In genomic region chr18:58496937-58497336, GRCh38 we compare ENCODE assay signal across 9 cellular contexts.
DNase-seq lines count a peak whose midpoint lies in the region; ATAC-seq and TF ChIP-seq lines count a peak whose summit lies in the region.
"Had no signal": no experiment of that assay in that cellular context is flagged by ENCODE, and none has a peak within 500 bp of the region (broad histone marks: within the 10 kb centered on the region; RNA-seq: fewer than 3 reads in every experiment).

No MANE protein-coding gene starts in this region.

- DNase-seq in NCI-H82 (lab: John Stamatoyannopoulos, UW) (peak; percentile 53), NCI-H82 treated with DMSO at 0.1 percent for 48 hours (lab: John Stamatoyannopoulos, UW; ENCODE audit: unreplicated experiment) (no peak), MV-4-11 (lab: John Stamatoyannopoulos, UW) (peak; percentile 10), mammary epithelial cell (no peak), posterior vena cava (ENCODE audit: low spot score) (peak; percentile 35), T-helper 2 cell (no peak), heart left ventricle (no peak)

- dilution Hi-C loops in mammary epithelial cell (cut with HindIII; ENCODE audit: low sequenced_read_pairs): no loop called here

- no peaks in the 10 kb centered on the region for H4K20me1 ChIP-seq in mammary epithelial cell (ENCODE audit: insufficient read depth, low read length)

- H3K27me3 ChIP-seq in mammary epithelial cell (ENCODE audit: insufficient read depth, low read length): no peaks in the 10 kb centered on the region
- peaks cover 0 to 5% (median 0%) of the 10 kb centered on the region in 9 donors for H3K27me3 ChIP-seq in heart left ventricle
- H3K27me3 ChIP-seq: SJSA1 had no signal

- no peak for TF ChIP-seq POLR2A in heart left ventricle (IDR thresholded peaks at IDR 0.05)

- H3K27ac ChIP-seq in mammary epithelial cell (ENCODE audit: insufficient read depth, low read depth, low read length) (no peak overlapping the region), heart left ventricle (no peak overlapping the region)
- H3K27ac ChIP-seq: SJSA1 had no signal

- H2AFZ ChIP-seq in mammary epithelial cell (ENCODE audit: low read depth, low read length): no peak overlapping the region

- H3K9ac ChIP-seq in mammary epithelial cell (ENCODE audit: insufficient read depth, low read length): no peak overlapping the region

- H3K79me2 ChIP-seq in mammary epithelial cell (ENCODE audit: insufficient read depth, low read length): no peaks in the 10 kb centered on the region

- H3K4me1 ChIP-seq in mammary epithelial cell (ENCODE audit: insufficient read depth, low read length): peaks cover 8% of the 10 kb centered on the region
- H3K4me1 ChIP-seq in heart left ventricle: peaks cover 0 to 32% (median 15%) of the 10 kb centered on the region in 12 donors

- in situ Hi-C loops in mammary epithelial cell (cut with MboI; ENCODE audit: low sequenced_read_pairs in 2 of 2): loop anchor here in 1 of 2 donors (10.0 to 25.0 kb wide), 2 partner anchors 268 to 565 kb away; no protein-coding TSS in a partner anchor

- ATAC-seq in HG03469 (IDR thresholded peaks at IDR 0.05; ENCODE audit: unreplicated experiment) (no peak), heart left ventricle (no peak)

- no peaks in the 10 kb centered on the region for H3K9me3 ChIP-seq in mammary epithelial cell (replicated peaks; ENCODE audit: insufficient read depth, low read length)
- H3K9me3 ChIP-seq in heart left ventricle: no peaks in the 10 kb centered on the region
- H3K9me3 ChIP-seq: SJSA1 had no signal

- H3K36me3 ChIP-seq in mammary epithelial cell (ENCODE audit: insufficient read depth, low read length): no peaks in the 10 kb centered on the region
- H3K36me3 ChIP-seq in heart left ventricle: peaks cover 0 to 20% (median 0%) of the 10 kb centered on the region in 9 donors

- WGBS in mammary epithelial cell (ENCODE audit: low coverage, missing lambda C conversion rate): 58% methylated on average over 4 of the region's 4 CpGs
- 63 to 83% (median 73%) methylated on average over 4 of the region's 4 CpGs for WGBS in heart left ventricle, 4 donors

- H3K4me2 ChIP-seq in mammary epithelial cell (ENCODE audit: insufficient read depth, low read depth, low read length): no peak overlapping the region

- peak; percentile 48 to 53 for TF ChIP-seq CTCF in mammary epithelial cell (conservative IDR thresholded peaks at IDR 0.05 in 1 of 2, IDR thresholded peaks at IDR 0.05 in 1 of 2; ENCODE audit: extremely low read depth in 1 of 2, insufficient read depth in 1 of 2, low read depth in 1 of 2, low read length in 2 of 2)
- no peak for TF ChIP-seq CTCF in heart left ventricle (IDR thresholded peaks at IDR 0.05)

- intact Hi-C loops in mammary epithelial cell (cut with micrococcal nuclease) (no loop called here), posterior vena cava (cut with DNase I) (no loop called here), heart left ventricle (cut with DNase I) (loop anchor here in 4 of 10 donors (10.0 kb wide), 3 partner anchors 152 to 452 kb away; partner anchors contain the start of gene NEDD4L (in 3 of the 4))

- CTCF ChIA-PET in mammary epithelial cell (lab: Charles Lee; ENCODE audit: low non-redundant PET): interaction anchor here (0.6 to 1.0 kb wide), 2 partner anchors 267 to 512 kb away, joined by 6 to 8 read pairs; no protein-coding TSS in a partner anchor

- no TSS peak for BruUV-seq in mammary epithelial cell (replicated peaks; lab: Mats Ljungman, UMichigan)

- no peak overlapping the region for H3K4me3 ChIP-seq in mammary epithelial cell (replicated peaks in 1 of 3; ENCODE audit: insufficient read depth in 1 of 3, low read depth in 2 of 3, low read length in 3 of 3)
- H3K4me3 ChIP-seq in heart left ventricle: no peak overlapping the region
- H3K4me3 ChIP-seq: SJSA1 had no signal

Comparison
In these comparisons a context has a peak if more than half of its experiments do, and no peak if none do; other contexts are left out.
1. DNase-seq: peak in NCI-H82 (single experiment), MV-4-11 (single experiment) and posterior vena cava (single experiment); none in NCI-H82 treated with DMSO at 0.1 percent for 48 hours (single experiment), mammary epithelial cell (single experiment), T-helper 2 cell (0 of 5) and heart left ventricle (0 of 5).
2. CTCF ChIP-seq: peak in mammary epithelial cell (2 of 2); none in heart left ventricle (0 of 12).